Comparison of ENCODE assay signal across 15 cellular contexts in the genomic region with DNA sequence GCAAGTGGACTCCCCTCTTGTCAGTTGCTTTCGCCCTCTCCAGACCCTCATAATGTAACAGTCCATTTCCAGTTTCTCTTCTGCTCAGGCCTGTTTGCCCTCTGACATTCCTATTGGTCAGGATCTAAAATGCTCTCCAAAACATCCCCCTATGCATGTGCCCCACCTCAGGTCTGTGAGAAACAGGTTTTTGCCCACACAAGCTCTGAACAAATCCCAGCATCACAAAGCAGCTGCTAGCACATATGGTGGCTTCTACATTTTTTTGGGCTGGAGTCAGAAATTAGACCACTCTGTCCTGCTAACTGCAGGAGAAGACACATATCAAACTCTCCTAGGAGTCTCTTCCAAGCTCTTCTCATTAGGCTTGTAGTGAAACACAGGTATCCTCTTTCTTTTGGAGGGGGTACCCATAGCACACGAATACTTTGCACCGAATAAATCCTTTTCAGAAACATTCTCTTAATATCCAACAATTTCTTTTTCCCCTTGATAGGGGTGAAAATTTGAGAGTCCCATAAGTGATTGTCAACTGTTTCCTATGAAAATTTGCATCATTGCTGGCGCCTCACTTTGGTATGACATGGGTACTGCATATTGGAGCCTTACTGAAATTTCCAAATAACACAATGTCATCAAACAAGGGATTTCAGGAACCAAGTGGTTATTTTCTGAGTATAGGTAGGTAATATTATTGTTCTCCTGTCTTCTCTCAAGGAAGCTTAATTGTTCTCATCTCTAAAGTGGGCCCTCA. TPM values are rescaled to one million over a fixed set of nuclear protein-coding genes. Genes with fewer than 3 reads are reported as not detected.
A peak's percentile ranks its signal among the peaks of the same experiment; 100 is the strongest.
DNase-seq lines count a peak whose midpoint lies in the region; ATAC-seq, FAIRE-seq and TF ChIP-seq lines count a peak whose summit lies in the region.
"Had no signal": no experiment of that assay in that cellular context is flagged by ENCODE, and none has a peak within 500 bp of the region (broad histone marks: within the 10 kb centered on the region; RNA-seq: fewer than 3 reads in every experiment).

No MANE protein-coding gene starts in this region.

- intact Hi-C loops in HepG2 (cut with micrococcal nuclease; ENCODE audit: unreplicated experiment) = no loop called here

- no peaks in the 10 kb centered on the region for H3F3A ChIP-seq in OCI-LY1 (ENCODE audit: insufficient read depth, low read length)

- no peaks in the 10 kb centered on the region for H3K9me3 Mint-ChIP-seq in endothelial cell (ENCODE audit: unreplicated experiment)

- no peaks in the 10 kb centered on the region for H3K4me1 ChIP-seq in liver (ENCODE audit: control insufficient read depth in 4 of 4, insufficient read depth in 4 of 4, low read length in 3 of 4)
- peaks cover 7% of the 10 kb centered on the region; the same call in 1 of the 2 replicates for H3K4me1 ChIP-seq in HepG2 (ENCODE audit: insufficient read depth, low read length)
- no peaks in the 10 kb centered on the region for H3K4me1 ChIP-seq in OCI-LY1 (ENCODE audit: insufficient read depth, low read length, severe bottlenecking)
- H3K4me1 ChIP-seq: esophagus squamous epithelium, left lung, right atrium auricular region, SJSA1 had no signal

- H3K9me3 ChIP-seq in liver (ENCODE audit: control insufficient read depth in 4 of 4, low read length in 3 of 4) (no peaks in the 10 kb centered on the region), HepG2 (ENCODE audit: low read length) (no peaks in the 10 kb centered on the region), OCI-LY1 (ENCODE audit: low read length) (no peaks in the 10 kb centered on the region)
- H3K9me3 ChIP-seq: esophagus squamous epithelium, left lung, right atrium auricular region, SJSA1 had no signal

- H3K27me3 ChIP-seq in liver (ENCODE audit: control insufficient read depth in 4 of 4, insufficient read depth in 4 of 4, low read length in 3 of 4) (no peaks in the 10 kb centered on the region), HepG2 (ENCODE audit: control insufficient read depth in 1 of 2, insufficient read depth in 2 of 2, low read length in 2 of 2) (peaks cover 0 to 12% of the 10 kb centered on the region in 2 experiments; a peak in 3 of 5 replicates), OCI-LY1 (ENCODE audit: insufficient read depth, low read length) (no peaks in the 10 kb centered on the region; the same call in 1 of the 2 replicates)
- H3K27me3 ChIP-seq: esophagus squamous epithelium, left lung, right atrium auricular region, SJSA1 had no signal

- BruUV-seq in HepG2 (replicated peaks; lab: Mats Ljungman, UMichigan) = no TSS peak

- TF ChIP-seq CTCF in liver (IDR thresholded peaks at IDR 0.05; ENCODE audit: low read depth, low read length, missing input control) (peak; percentile 21), HepG2 (CRISPR knock-in tag; IDR thresholded peaks at IDR 0.05) (no peak), OCI-LY1 (IDR thresholded peaks at IDR 0.05; ENCODE audit: low read length) (peak; percentile 58; the same call in 1 of the 2 replicates), endothelial cell (IDR thresholded peaks at IDR 0.05; ENCODE audit: unreplicated experiment) (peak; percentile 64)

- no peaks in the 10 kb centered on the region for H3K27me3 Mint-ChIP-seq in endothelial cell (ENCODE audit: unreplicated experiment)

- TF ChIP-seq RAD21 in liver (IDR thresholded peaks at IDR 0.05) (peak in 1 of 2 donors; percentile 19), HepG2 (CRISPR knock-in tag; IDR thresholded peaks at IDR 0.05) (no peak)

- CTCF ChIA-PET in HepG2 (lab: Yijun Ruan, JAX; ENCODE audit: low intra/inter-chr PET ratio, low total read pairs) = no interaction called here

- DNase-seq in HepG2 (ENCODE audit: low spot score) (no peak), endothelial cell (ENCODE audit: low spot score) (no peak), NAMALWA (ENCODE audit: low spot score) (no peak), mesenteric fat pad (ENCODE audit: low spot score) (no peak)
- DNase-seq in activated CD4-positive, alpha-beta T cell treated with anti-CD3 and anti-CD28 coated beads, Interleukin-2, amount 50 U/mL, for 1 hour = no peak
- DNase-seq: activated CD4-positive, alpha-beta T cell treated with anti-CD3 and anti-CD28 coated beads, Interleukin-2, amount 50 U/mL, for 4 hours; COR-L47; esophagus squamous epithelium; left lung; NCI-H2107 had no signal

- ATAC-seq in HepG2 = no peak
- no peak for ATAC-seq in HG02798 (IDR thresholded peaks at IDR 0.05; ENCODE audit: poor library complexity, unreplicated experiment)

- H4K20me1 ChIP-seq in HepG2 (ENCODE audit: insufficient read depth, low read length) = no peaks in the 10 kb centered on the region
- H4K20me1 ChIP-seq in OCI-LY1 (ENCODE audit: insufficient read depth, low read length) = no peaks in the 10 kb centered on the region

- H3K36me3 Mint-ChIP-seq in endothelial cell (ENCODE audit: low read depth, unreplicated experiment) = no peaks in the 10 kb centered on the region

- TF ChIP-seq EP300 in HepG2 (IDR thresholded peaks at IDR 0.05; ENCODE audit: low read depth in 2 of 2, low read length in 2 of 2) (no peak), HepG2 (CRISPR knock-in tag; IDR thresholded peaks at IDR 0.05; ENCODE audit: borderline replicate concordance) (no peak)

- H3K9me2 ChIP-seq in OCI-LY1 (ENCODE audit: low read depth, low read length) = no peaks in the 10 kb centered on the region

- no peak for TF ChIP-seq POLR2A in HepG2 (IDR thresholded peaks at IDR 0.05; ENCODE audit: insufficient read depth in 1 of 2, low read depth in 2 of 2, low read length in 2 of 2)

- WGBS in liver = 96% methylated on average over 4 of the region's 4 CpGs
- 41% methylated on average over 4 of the region's 4 CpGs for WGBS in HepG2 (ENCODE audit: low lambda C conversion rate)

- peaks cover 18% of the 10 kb centered on the region for H3K4me1 Mint-ChIP-seq in endothelial cell (ENCODE audit: unreplicated experiment)

- H3K4me2 ChIP-seq in HepG2 (ENCODE audit: low read depth, low read length) (no peak overlapping the region), OCI-LY1 (ENCODE audit: low read length) (no peak overlapping the region)

- no peak overlapping the region for H3K27ac ChIP-seq in liver (ENCODE audit: low read depth in 1 of 2, low read length in 2 of 2)
- H3K27ac ChIP-seq in HepG2 (ENCODE audit: extremely low read length, insufficient read depth, low read length) = no peak overlapping the region
- no peak overlapping the region for H3K27ac ChIP-seq in OCI-LY1 (ENCODE audit: low read depth, low read length, poor library complexity, severe bottlenecking)
- H3K27ac ChIP-seq: esophagus squamous epithelium, left lung, right atrium auricular region, SJSA1 had no signal

- H3K36me3 ChIP-seq in liver (ENCODE audit: control insufficient read depth in 4 of 4, insufficient read depth in 3 of 4, low read depth in 1 of 4, low read length in 3 of 4) (no peaks in the 10 kb centered on the region), HepG2 (replicated peaks in 1 of 2; ENCODE audit: control insufficient read depth in 1 of 2, insufficient read depth in 2 of 2, low read length in 2 of 2) (no peaks in the 10 kb centered on the region), OCI-LY1 (ENCODE audit: insufficient read depth, low read length) (no peaks in the 10 kb centered on the region)
- H3K36me3 ChIP-seq: esophagus squamous epithelium, left lung, right atrium auricular region, SJSA1 had no signal

- no peaks in the 10 kb centered on the region for H3K79me2 ChIP-seq in HepG2 (ENCODE audit: insufficient read depth, low read length)
- H3K79me2 ChIP-seq in OCI-LY1 (ENCODE audit: insufficient read depth, low read length) = no peaks in the 10 kb centered on the region

- peak overlapping the region; percentile 14 for H3K4me3 Mint-ChIP-seq in endothelial cell (ENCODE audit: unreplicated experiment)

- H3K27ac Mint-ChIP-seq in endothelial cell (ENCODE audit: unreplicated experiment) = peak overlapping the region; percentile 48

- FAIRE-seq in HepG2 (lab: Jason Lieb, UNC) = no peak

- no peak overlapping the region for H3K9ac ChIP-seq in liver (ENCODE audit: low read depth in 1 of 2, low read length in 2 of 2)
- no peak overlapping the region for H3K9ac ChIP-seq in HepG2 (ENCODE audit: insufficient read depth, low read depth, low read length)
- H3K9ac ChIP-seq in OCI-LY1 (ENCODE audit: low read length) = no peak overlapping the region

- POLR2A ChIA-PET in HepG2 (lab: Yijun Ruan, JAX) = no interaction called here

- H2AFZ ChIP-seq in HepG2 (ENCODE audit: low read length) = no peak overlapping the region
- H2AFZ ChIP-seq in OCI-LY1 (ENCODE audit: low read length) = no peak overlapping the region

- H3K4me3 ChIP-seq in liver (ENCODE audit: low read depth in 1 of 3, low read length in 3 of 3) (no peak overlapping the region), HepG2 (replicated peaks in 1 of 3; ENCODE audit: insufficient read depth in 1 of 3, low read depth in 2 of 3, low read length in 3 of 3) (no peak overlapping the region), OCI-LY1 (ENCODE audit: low read depth, low read length, poor library complexity, severe bottlenecking) (no peak overlapping the region)
- H3K4me3 ChIP-seq: esophagus squamous epithelium, left lung, right atrium auricular region, SJSA1 had no signal

- in situ Hi-C loops in HepG2 (cut with HindIII; ENCODE audit: extremely low pct_ligation_motif_present, low pct_unique_long_range_greater_than_20kb) = no loop called here

RNA-seq across cellular contexts. Expression of a gene that starts 19.3 kb away (rescaled TPM):
- total RNA-seq in liver = 100 to 1,000 TPM; 221 to 378 TPM
- polyA plus RNA-seq in liver = 100 to 1,000 TPM; 228 to 248 TPM
- total RNA-seq in HepG2 (2016; rRNA removed; fragmentation: Illumina TruSeq; extraction: Trizol) = 478 and 735 TPM in 2 replicates
- total RNA-seq in HepG2 (2016; cell fraction: cytosol; rRNA removed; fragmentation: Illumina TruSeq; extraction: Trizol; ENCODE audit: low read depth) = 60.7 and 67.1 TPM in 2 replicates
- total RNA-seq in HepG2 (2016; cell fraction: insoluble cytoplasmic fraction; rRNA removed; fragmentation: Illumina TruSeq; extraction: Trizol) = 492 and 742 TPM in 2 replicates
- 128 and 136 TPM in 2 replicates for total RNA-seq in HepG2 (2016; cell fraction: membrane; rRNA removed; fragmentation: Illumina TruSeq; extraction: Trizol)
- 233 and 239 TPM in 2 replicates for total RNA-seq in HepG2 (2016; cell fraction: nucleus; rRNA removed; fragmentation: Illumina TruSeq; extraction: Trizol)
- 165 and 187 TPM in 2 replicates for polyA plus RNA-seq in HepG2 (2011; rRNA removed)
- 153 and 171 TPM in 2 replicates for polyA plus RNA-seq in HepG2 (2011; cell fraction: cytosol; rRNA removed)
- 105 and 119 TPM in 2 replicates for polyA plus RNA-seq in HepG2 (2011; cell fraction: nucleus; rRNA removed)
- polyA plus RNA-seq in HepG2 (2012) = 281 and 405 TPM in 2 replicates
- polyA plus RNA-seq in HepG2 (2016; cell fraction: cytosol; fragmentation: Illumina TruSeq; extraction: Trizol; ENCODE audit: low read depth) = 26.8 and 33.1 TPM in 2 replicates
- 585 and 612 TPM in 2 replicates for polyA plus RNA-seq in HepG2 (2016; cell fraction: insoluble cytoplasmic fraction; fragmentation: Illumina TruSeq; extraction: Trizol; ENCODE audit: low read depth)
- 74.1 and 78.6 TPM in 2 replicates for polyA plus RNA-seq in HepG2 (2016; cell fraction: membrane; fragmentation: Illumina TruSeq; extraction: Trizol; ENCODE audit: low read depth)
- 287 and 304 TPM in 2 replicates for polyA plus RNA-seq in HepG2 (2016; cell fraction: nucleus; fragmentation: Illumina TruSeq; extraction: Trizol; ENCODE audit: insufficient read depth, low read depth)
- polyA minus RNA-seq in HepG2 (2011; rRNA and poly(A)+ RNA removed; ENCODE audit: low replicate concordance) = 402 and 449 TPM in 2 replicates
- 171 and 204 TPM in 2 replicates for polyA minus RNA-seq in HepG2 (2011; cell fraction: cytosol; rRNA and poly(A)+ RNA removed)
- polyA minus RNA-seq in HepG2 (2011; cell fraction: nucleus; rRNA and poly(A)+ RNA removed) = 196 and 222 TPM in 2 replicates
- total RNA-seq in endothelial cell (ENCODE audit: unreplicated experiment) = 128 TPM
- 224 TPM for total RNA-seq in mesenteric fat pad

RNA-seq across cellular contexts. Expression of a gene that starts 51.4 kb away (rescaled TPM):
- total RNA-seq in liver = 10 to 100 TPM; 37.7 to 39.7 TPM
- polyA plus RNA-seq in liver = 10 to 100 TPM; 21.7 to 24.5 TPM
- 184 and 270 TPM in 2 replicates for total RNA-seq in HepG2 (2016; rRNA removed; fragmentation: Illumina TruSeq; extraction: Trizol)
- 51.8 and 53.7 TPM in 2 replicates for total RNA-seq in HepG2 (2016; cell fraction: cytosol; rRNA removed; fragmentation: Illumina TruSeq; extraction: Trizol; ENCODE audit: low read depth)
- 190 and 264 TPM in 2 replicates for total RNA-seq in HepG2 (2016; cell fraction: insoluble cytoplasmic fraction; rRNA removed; fragmentation: Illumina TruSeq; extraction: Trizol)
- 150 and 153 TPM in 2 replicates for total RNA-seq in HepG2 (2016; cell fraction: membrane; rRNA removed; fragmentation: Illumina TruSeq; extraction: Trizol)
- total RNA-seq in HepG2 (2016; cell fraction: nucleus; rRNA removed; fragmentation: Illumina TruSeq; extraction: Trizol) = 90.0 and 98.4 TPM in 2 replicates
- polyA plus RNA-seq in HepG2 (2011; rRNA removed) = 45.3 and 52.1 TPM in 2 replicates
- polyA plus RNA-seq in HepG2 (2011; cell fraction: cytosol; rRNA removed) = 30.2 and 38.0 TPM in 2 replicates
- polyA plus RNA-seq in HepG2 (2011; cell fraction: nucleus; rRNA removed) = 22.1 and 27.0 TPM in 2 replicates
- polyA plus RNA-seq in HepG2 (2012) = 73.5 and 77.9 TPM in 2 replicates
- 58.4 and 64.0 TPM in 2 replicates for polyA plus RNA-seq in HepG2 (2016; cell fraction: cytosol; fragmentation: Illumina TruSeq; extraction: Trizol; ENCODE audit: low read depth)
- polyA plus RNA-seq in HepG2 (2016; cell fraction: insoluble cytoplasmic fraction; fragmentation: Illumina TruSeq; extraction: Trizol; ENCODE audit: low read depth) = 240 and 256 TPM in 2 replicates
- polyA plus RNA-seq in HepG2 (2016; cell fraction: membrane; fragmentation: Illumina TruSeq; extraction: Trizol; ENCODE audit: low read depth) = 110 and 111 TPM in 2 replicates
- polyA plus RNA-seq in HepG2 (2016; cell fraction: nucleus; fragmentation: Illumina TruSeq; extraction: Trizol; ENCODE audit: insufficient read depth, low read depth) = 129 and 137 TPM in 2 replicates
- polyA minus RNA-seq in HepG2 (2011; rRNA and poly(A)+ RNA removed; ENCODE audit: low replicate concordance) = 28.2 and 68.1 TPM in 2 replicates
- polyA minus RNA-seq in HepG2 (2011; cell fraction: cytosol; rRNA and poly(A)+ RNA removed) = 50.5 and 61.1 TPM in 2 replicates
- polyA minus RNA-seq in HepG2 (2011; cell fraction: nucleus; rRNA and poly(A)+ RNA removed) = 51.4 and 66.6 TPM in 2 replicates
- total RNA-seq in endothelial cell (ENCODE audit: unreplicated experiment) = 84.7 TPM
- total RNA-seq in mesenteric fat pad = 165 TPM
